Comparison of ENCODE assay signal across 2 cellular contexts in the genomic region with DNA sequence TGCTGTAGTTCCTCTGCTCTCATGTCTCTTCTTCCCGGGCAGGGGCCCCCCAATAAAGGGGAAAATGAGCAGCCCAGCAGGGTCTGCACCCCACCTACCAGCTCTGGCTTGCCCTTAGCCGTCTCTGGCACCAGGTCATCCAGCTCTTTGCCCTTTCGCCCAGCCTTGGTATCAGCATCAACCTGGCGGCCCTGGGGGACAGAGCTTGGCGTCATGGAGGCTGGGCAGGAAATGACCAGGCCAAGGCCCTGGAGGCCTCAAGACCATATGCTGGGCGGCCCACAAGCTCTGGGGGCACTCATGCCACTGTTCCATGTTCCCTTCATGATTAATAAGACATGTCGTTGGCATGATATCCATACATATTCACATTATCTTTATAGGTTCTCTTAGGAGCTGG.
TF ChIP-seq lines count a peak whose summit lies in the region.

No MANE protein-coding gene starts in this region.

TF ChIP-seq in IMR-90, 13 proteins besides CTCF, POLR2A, EP300 and RAD21:
- TF ChIP-seq FOS (IDR thresholded peaks at IDR 0.05; ENCODE audit: low read depth, low read length) (no peak), MXI1 (IDR thresholded peaks at IDR 0.05; ENCODE audit: borderline replicate concordance, low read depth, low read length) (no peak), CHD1 (IDR thresholded peaks at IDR 0.05; ENCODE audit: low read depth, low read length) (no peak), RFX5 (IDR thresholded peaks at IDR 0.05; ENCODE audit: low read depth, low read length) (no peak), SMC3 (IDR thresholded peaks at IDR 0.05; ENCODE audit: low read depth, low read length) (no peak), CEBPB (IDR thresholded peaks at IDR 0.05; ENCODE audit: low read depth, low read length) (no peak), BHLHE40 (IDR thresholded peaks at IDR 0.05; ENCODE audit: low read depth, low read length) (no peak), MAFK (IDR thresholded peaks at IDR 0.05; ENCODE audit: low read depth, low read length) (no peak), RCOR1 (IDR thresholded peaks at IDR 0.05; ENCODE audit: insufficient replicate concordance, low read length) (no peak), NFE2L2 (IDR thresholded peaks at IDR 0.05; ENCODE audit: low read depth, low read length) (no peak), MAZ (IDR thresholded peaks at IDR 0.05; ENCODE audit: borderline replicate concordance, low read depth, low read length) (no peak)
- TF ChIP-seq, protein P1, sequence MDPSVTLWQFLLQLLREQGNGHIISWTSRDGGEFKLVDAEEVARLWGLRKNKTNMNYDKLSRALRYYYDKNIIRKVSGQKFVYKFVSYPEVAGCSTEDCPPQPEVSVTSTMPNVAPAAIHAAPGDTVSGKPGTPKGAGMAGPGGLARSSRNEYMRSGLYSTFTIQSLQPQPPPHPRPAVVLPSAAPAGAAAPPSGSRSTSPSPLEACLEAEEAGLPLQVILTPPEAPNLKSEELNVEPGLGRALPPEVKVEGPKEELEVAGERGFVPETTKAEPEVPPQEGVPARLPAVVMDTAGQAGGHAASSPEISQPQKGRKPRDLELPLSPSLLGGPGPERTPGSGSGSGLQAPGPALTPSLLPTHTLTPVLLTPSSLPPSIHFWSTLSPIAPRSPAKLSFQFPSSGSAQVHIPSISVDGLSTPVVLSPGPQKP (IDR thresholded peaks at IDR 0.05; ENCODE audit: borderline replicate concordance, low read depth, low read length): no peak
- TF ChIP-seq, protein P2, sequence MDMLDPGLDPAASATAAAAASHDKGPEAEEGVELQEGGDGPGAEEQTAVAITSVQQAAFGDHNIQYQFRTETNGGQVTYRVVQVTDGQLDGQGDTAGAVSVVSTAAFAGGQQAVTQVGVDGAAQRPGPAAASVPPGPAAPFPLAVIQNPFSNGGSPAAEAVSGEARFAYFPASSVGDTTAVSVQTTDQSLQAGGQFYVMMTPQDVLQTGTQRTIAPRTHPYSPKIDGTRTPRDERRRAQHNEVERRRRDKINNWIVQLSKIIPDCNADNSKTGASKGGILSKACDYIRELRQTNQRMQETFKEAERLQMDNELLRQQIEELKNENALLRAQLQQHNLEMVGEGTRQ (IDR thresholded peaks at IDR 0.05; ENCODE audit: low read depth, low read length): no peak
TF ChIP-seq in IMR-90: peak in this region for 0.

TF ChIP-seq in K562, 482 proteins besides CTCF, POLR2A, EP300 and RAD21:
- TF ChIP-seq PCBP1 (IDR thresholded peaks at IDR 0.05; ENCODE audit: low read depth, low read length, poor library complexity, severe bottlenecking) (no peak), RBFOX2 (IDR thresholded peaks at IDR 0.05; ENCODE audit: low read depth, low read length) (peak; percentile 47; the same call in 1 of the 2 replicates), POLR2G (IDR thresholded peaks at IDR 0.05; ENCODE audit: low read depth, low read length) (peak; percentile 52)
